17 cellular contexts compared by ENCODE assay signal in genomic region chr15:73362900-73363299, GRCh38. TPM values are rescaled to one million over a fixed set of nuclear protein-coding genes. Genes with fewer than 3 reads are reported as not detected.
"Had no signal": no experiment of that assay in that cellular context is flagged by ENCODE, and none has a peak within 500 bp of the region (broad histone marks: within the 10 kb centered on the region; RNA-seq: fewer than 3 reads in every experiment).

No MANE protein-coding gene starts in this region.

- H3K27me3 ChIP-seq: ovary had no signal

- H3K36me3 ChIP-seq: brain microvascular endothelial cell, ovary, thoracic aorta had no signal

- DNase-seq: activated CD4-positive, alpha-beta T cell treated with anti-CD3 and anti-CD28 coated beads, Interleukin-2, amount 50 U/mL, for 4 hours; activated CD4-positive, CD25-positive, alpha-beta regulatory T cell treated with anti-CD3 and anti-CD28 coated beads, Interleukin-2, amount 50 U/mL, for 72 hours; activated T-cell treated with anti-CD3 and anti-CD28 coated beads, Interleukin-2, amount 50 U/mL, for 1 hour; amygdala; brain microvascular endothelial cell; dermis blood vessel endothelial cell; erythroblast; islet precursor cell; nephron progenitor cell; ovary; stimulated activated CD4-positive, alpha-beta T cell treated with anti-CD3 and anti-CD28 coated beads, Interleukin-4, amount 100 ng/mL, for 24 hours; stimulated activated naive CD8-positive, alpha-beta T cell treated with anti-CD3 and anti-CD28 coated beads, Interleukin-15, amount 100 ng/mL, for 72 hours had no signal

- ATAC-seq: activated naive CD4-positive, alpha-beta T cell treated with anti-CD3 and anti-CD28 coated beads, Interleukin-2, amount 50 U/mL, for 72 hours; stimulated activated naive CD8-positive, alpha-beta T cell treated with anti-CD3 and anti-CD28 coated beads, Interleukin-15, amount 100 ng/mL, for 72 hours had no signal

- H3K4me3 ChIP-seq: ovary, thoracic aorta had no signal

- H3K27ac ChIP-seq: brain microvascular endothelial cell, ovary, thoracic aorta had no signal

- H3K9me3 ChIP-seq: ovary, thoracic aorta had no signal

RNA-seq across cellular contexts. Expression of gene HCN4, which starts 5.9 kb away (rescaled TPM):
- total RNA-seq: dermis blood vessel endothelial cell, liver, mesenteric fat pad, ovary, thoracic aorta, urinary bladder had no signal
- polyA plus RNA-seq: liver, urinary bladder had no signal
